ENCODE assay signal across 11 cellular contexts in the genomic region with DNA sequence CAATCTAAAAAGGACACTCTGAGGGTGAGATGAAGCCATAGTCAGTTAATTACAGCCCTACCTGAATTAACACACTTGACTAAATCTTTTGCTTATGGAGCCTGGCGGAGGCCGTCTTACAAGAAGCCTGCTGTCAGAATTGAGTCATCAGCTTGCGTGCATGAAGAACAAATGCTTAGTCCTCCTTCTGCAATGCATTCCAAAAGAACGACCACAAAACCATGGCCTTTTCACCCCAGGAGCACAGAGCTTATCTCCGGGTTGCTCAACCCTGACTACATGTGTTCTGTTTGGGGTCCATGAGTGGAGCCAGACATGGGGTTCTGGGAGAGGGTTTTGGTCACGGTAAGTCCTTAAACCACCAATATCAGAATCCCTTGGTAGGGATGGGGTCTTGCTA.
DNase-seq lines count a peak whose midpoint lies in the region; ATAC-seq, FAIRE-seq and TF ChIP-seq lines count a peak whose summit lies in the region.
"Had no signal": no experiment of that assay in that cellular context is flagged by ENCODE, and none has a peak within 500 bp of the region (broad histone marks: within the 10 kb centered on the region; RNA-seq: fewer than 3 reads in every experiment).

No MANE protein-coding gene starts in this region.

- WGBS in heart right ventricle, 2 donors = 90 to 91% methylated on average over 6 of the region's 6 CpGs

- DNase-seq in GM19239 (ENCODE audit: insufficient read length, low spot score) = no peak
- DNase-seq in adipocyte (ENCODE audit: low read depth) = peak; percentile 93
- peak; percentile 97 for DNase-seq in retinal pigment epithelial cell (ENCODE audit: low read depth)
- DNase-seq in heart right ventricle = no peak
- no peak for DNase-seq in iPS-NIHi7 (ENCODE audit: extremely low spot score)
- DNase-seq in DMS53 (lab: John Stamatoyannopoulos, UW) = no peak
- DNase-seq: upper lobe of right lung had no signal

- H3K27me3 ChIP-seq in adipocyte (replicated peaks; ENCODE audit: control insufficient read depth, insufficient read depth, low read length) = no peaks in the 10 kb centered on the region
- H3K27me3 ChIP-seq in heart right ventricle = peaks cover 0 to 3% (median 0%) of the 10 kb centered on the region in 7 donors

- ATAC-seq in HG03432 (IDR thresholded peaks at IDR 0.05; ENCODE audit: unreplicated experiment) (peak; percentile 73), HG03097 (IDR thresholded peaks at IDR 0.05; ENCODE audit: low FRiP score, unreplicated experiment) (no peak), heart right ventricle (no peak)
- ATAC-seq: upper lobe of right lung had no signal

- no peaks in the 10 kb centered on the region for H3K36me3 ChIP-seq in adipocyte (ENCODE audit: control insufficient read depth, insufficient read depth, low read length, severe bottlenecking)
- H3K36me3 ChIP-seq in heart right ventricle = no peaks in the 10 kb centered on the region
- H3K36me3 ChIP-seq: upper lobe of right lung had no signal

- FAIRE-seq in GM19239 (lab: Jason Lieb, UNC) = peak; percentile 14
- FAIRE-seq: H1 had no signal

- H3K9me3 ChIP-seq in adipocyte (ENCODE audit: control insufficient read depth, low read length) = no peaks in the 10 kb centered on the region
- H3K9me3 ChIP-seq in heart right ventricle = no peaks in the 10 kb centered on the region
- H3K9me3 ChIP-seq: upper lobe of right lung had no signal

- TF ChIP-seq CTCF in retinal pigment epithelial cell (conservative IDR thresholded peaks at IDR 0.05; ENCODE audit: low read depth, low read length) (no peak), heart right ventricle (IDR thresholded peaks at IDR 0.05) (no peak)

- peaks cover 8% of the 10 kb centered on the region for H3K4me1 ChIP-seq in adipocyte (ENCODE audit: control insufficient read depth, insufficient read depth, low read length)
- no peaks in the 10 kb centered on the region for H3K4me1 ChIP-seq in heart right ventricle
- H3K4me1 ChIP-seq: upper lobe of right lung had no signal

- intact Hi-C loops in heart right ventricle (cut with DNase I) = no loop called here

- no peak overlapping the region for H3K9ac ChIP-seq in adipocyte (ENCODE audit: low read length)

- no peak overlapping the region for H3K4me3 ChIP-seq in adipocyte (ENCODE audit: low read length)
- no peak overlapping the region for H3K4me3 ChIP-seq in retinal pigment epithelial cell (ENCODE audit: low read length)
- no peak overlapping the region for H3K4me3 ChIP-seq in heart right ventricle
- H3K4me3 ChIP-seq: SK-N-MC, upper lobe of right lung had no signal

- H3K27ac ChIP-seq in heart right ventricle = no peak overlapping the region
- H3K27ac ChIP-seq: SK-N-MC, upper lobe of right lung had no signal

Comparison
In these comparisons a context has a peak if more than half of its experiments do, and no peak if none do; other contexts are left out.
1. DNase-seq: peak in adipocyte (single experiment) and retinal pigment epithelial cell (single experiment); none in GM19239 (single experiment), heart right ventricle (0 of 2), iPS-NIHi7 (single experiment) and DMS53 (single experiment).